1 cellular context compared by ENCODE assay signal in genomic region chr2:20165677-20166509, GRCh38.
TF ChIP-seq lines count a peak whose summit lies in the region.

No MANE protein-coding gene starts in this region.

TF ChIP-seq in A549, 52 proteins besides CTCF, POLR2A, EP300 and RAD21:
- TF ChIP-seq, protein P1, sequence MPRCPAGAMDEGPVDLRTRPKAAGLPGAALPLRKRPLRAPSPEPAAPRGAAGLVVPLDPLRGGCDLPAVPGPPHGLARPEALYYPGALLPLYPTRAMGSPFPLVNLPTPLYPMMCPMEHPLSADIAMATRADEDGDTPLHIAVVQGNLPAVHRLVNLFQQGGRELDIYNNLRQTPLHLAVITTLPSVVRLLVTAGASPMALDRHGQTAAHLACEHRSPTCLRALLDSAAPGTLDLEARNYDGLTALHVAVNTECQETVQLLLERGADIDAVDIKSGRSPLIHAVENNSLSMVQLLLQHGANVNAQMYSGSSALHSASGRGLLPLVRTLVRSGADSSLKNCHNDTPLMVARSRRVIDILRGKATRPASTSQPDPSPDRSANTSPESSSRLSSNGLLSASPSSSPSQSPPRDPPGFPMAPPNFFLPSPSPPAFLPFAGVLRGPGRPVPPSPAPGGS (IDR thresholded peaks at IDR 0.05): no peak
- TF ChIP-seq MAZ (IDR thresholded peaks at IDR 0.05; ENCODE audit: borderline replicate concordance, low read depth, low read length) (no peak), ZNF302 (CRISPR knock-in tag; IDR thresholded peaks at IDR 0.05) (no peak), HOXA7 (CRISPR knock-in tag; IDR thresholded peaks at IDR 0.05) (no peak), NPAS2 (CRISPR knock-in tag; IDR thresholded peaks at IDR 0.05; ENCODE audit: borderline replicate concordance) (no peak), NFE2L2 (conservative IDR thresholded peaks at IDR 0.05; ENCODE audit: low read length) (no peak), ESRRA (IDR thresholded peaks at IDR 0.05; ENCODE audit: borderline replicate concordance, low read length) (no peak), HOXB5 (CRISPR knock-in tag; IDR thresholded peaks at IDR 0.05) (no peak), FOSL2 (IDR thresholded peaks at IDR 0.05) (no peak), FOSL2 (CRISPR knock-in tag; IDR thresholded peaks at IDR 0.05) (no peak), GATA3 (IDR thresholded peaks at IDR 0.05; ENCODE audit: borderline replicate concordance) (no peak)
- TF ChIP-seq, protein P2, sequence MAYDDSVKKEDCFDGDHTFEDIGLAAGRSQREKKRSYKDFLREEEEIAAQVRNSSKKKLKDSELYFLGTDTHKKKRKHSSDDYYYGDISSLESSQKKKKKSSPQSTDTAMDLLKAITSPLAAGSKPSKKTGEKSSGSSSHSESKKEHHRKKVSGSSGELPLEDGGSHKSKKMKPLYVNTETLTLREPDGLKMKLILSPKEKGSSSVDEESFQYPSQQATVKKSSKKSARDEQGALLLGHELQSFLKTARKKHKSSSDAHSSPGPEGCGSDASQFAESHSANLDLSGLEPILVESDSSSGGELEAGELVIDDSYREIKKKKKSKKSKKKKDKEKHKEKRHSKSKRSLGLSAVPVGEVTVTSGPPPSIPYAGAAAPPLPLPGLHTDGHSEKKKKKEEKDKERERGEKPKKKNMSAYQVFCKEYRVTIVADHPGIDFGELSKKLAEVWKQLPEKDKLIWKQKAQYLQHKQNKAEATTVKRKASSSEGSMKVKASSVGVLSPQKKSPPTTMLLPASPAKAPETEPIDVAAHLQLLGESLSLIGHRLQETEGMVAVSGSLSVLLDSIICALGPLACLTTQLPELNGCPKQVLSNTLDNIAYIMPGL (CRISPR knock-in tag; IDR thresholded peaks at IDR 0.05; ENCODE audit: borderline replicate concordance): no peak
